In genomic region chr6:12158686-12159415, GRCh38 we compare ENCODE assay signal across 24 cellular contexts.
A peak's percentile ranks its signal among the peaks of the same experiment; 100 is the strongest.
DNase-seq lines count a peak whose midpoint lies in the region; ATAC-seq and TF ChIP-seq lines count a peak whose summit lies in the region.
"Had no signal": no experiment of that assay in that cellular context is flagged by ENCODE, and none has a peak within 500 bp of the region (broad histone marks: within the 10 kb centered on the region; RNA-seq: fewer than 3 reads in every experiment).

No MANE protein-coding gene starts in this region.

- peaks cover 32% of the 10 kb centered on the region for H3K36me3 Mint-ChIP-seq in activated naive CD8-positive, alpha-beta T cell treated with anti-CD3 and anti-CD28 coated beads, Interleukin-2, amount 10 ng/mL, durations not matched to agents 7 days and 5 days
- H3K36me3 Mint-ChIP-seq in activated naive CD8-positive, alpha-beta T cell treated with anti-CD3 and anti-CD28 coated beads for 36 hours, result peaks cover 46% of the 10 kb centered on the region
- H3K36me3 Mint-ChIP-seq: natural killer cell had no signal

- H3K27ac ChIP-seq in IMR-90 (ENCODE audit: insufficient read depth, low read length), result no peak overlapping the region
- no peak overlapping the region for H3K27ac ChIP-seq in brain microvascular endothelial cell
- H3K27ac ChIP-seq: esophagus squamous epithelium, HL-60, pancreas, thoracic aorta, VCaP had no signal

- ATAC-seq in activated naive CD8-positive, alpha-beta T cell treated with anti-CD3 and anti-CD28 coated beads, Interleukin-2, amount 10 ng/mL, durations not matched to agents 7 days and 5 days (ENCODE audit: low read depth), result no peak
- no peak for ATAC-seq in IMR-90 (ENCODE audit: low read depth)
- ATAC-seq: activated T-cell treated with anti-CD3 and anti-CD28 coated beads, Interleukin-2, amount 50 U/mL, for 72 hours; natural killer cell; pancreas; stimulated activated naive B cell treated with anti-CD40 and anti-IgM and Interleukin-4, amounts not matched to agents 10 μg/mL and 1 μg/mL and 100 μg/mL, for 72 hours had no signal

- H4K8ac ChIP-seq in IMR-90 (ENCODE audit: low read depth in 2 of 2, low read length in 2 of 2), result no peak overlapping the region

- TF ChIP-seq POLR2A in IMR-90 (IDR thresholded peaks at IDR 0.05; ENCODE audit: low read depth, low read length), result no peak

- peak overlapping the region; percentile 9 for H3K27ac Mint-ChIP-seq in activated naive CD8-positive, alpha-beta T cell treated with anti-CD3 and anti-CD28 coated beads, Interleukin-2, amount 10 ng/mL, durations not matched to agents 7 days and 5 days
- H3K27ac Mint-ChIP-seq in activated naive CD8-positive, alpha-beta T cell treated with anti-CD3 and anti-CD28 coated beads for 36 hours, result no peak overlapping the region
- H3K27ac Mint-ChIP-seq: IgD-negative memory B cell; natural killer cell; stimulated activated naive B cell treated with anti-CD40 and anti-IgM and Interleukin-4, amounts not matched to agents 10 μg/mL and 1 μg/mL and 100 μg/mL, for 72 hours had no signal

- H4K20me1 ChIP-seq in IMR-90 (ENCODE audit: insufficient read depth, low read length), result no peaks in the 10 kb centered on the region

- H3K79me1 ChIP-seq in IMR-90 (ENCODE audit: low read depth in 1 of 2, low read length in 2 of 2), result peaks cover 18 to 28% of the 10 kb centered on the region in 2 experiments; a peak in 3 of 4 replicates

- no TSS peak for BruUV-seq in IMR-90 (replicated peaks; lab: Mats Ljungman, UMichigan)

- intact Hi-C loops in IMR-90 (cut with micrococcal nuclease), result no loop called here

- H4K91ac ChIP-seq in IMR-90 (ENCODE audit: insufficient read depth, low read depth, low read length), result no peak overlapping the region

- no peak overlapping the region for H2BK120ac ChIP-seq in IMR-90 (ENCODE audit: low read depth, low read length)

- no peaks in the 10 kb centered on the region for H3K9me3 ChIP-seq in IMR-90 (ENCODE audit: control insufficient read depth, insufficient read depth, low read length)
- H3K9me3 ChIP-seq: esophagus squamous epithelium, pancreas, thoracic aorta had no signal

- no peaks in the 10 kb centered on the region for H3K27me3 Mint-ChIP-seq in activated naive CD8-positive, alpha-beta T cell treated with anti-CD3 and anti-CD28 coated beads, Interleukin-2, amount 10 ng/mL, durations not matched to agents 7 days and 5 days
- no peaks in the 10 kb centered on the region for H3K27me3 Mint-ChIP-seq in activated naive CD8-positive, alpha-beta T cell treated with anti-CD3 and anti-CD28 coated beads for 36 hours
- H3K27me3 Mint-ChIP-seq: IgD-negative memory B cell; stimulated activated naive B cell treated with anti-CD40 and anti-IgM and Interleukin-4, amounts not matched to agents 10 μg/mL and 1 μg/mL and 100 μg/mL, for 72 hours had no signal

- H3K27me3 ChIP-seq in IMR-90 (ENCODE audit: control insufficient read depth, insufficient read depth, low read length) (no peaks in the 10 kb centered on the region), brain microvascular endothelial cell (replicated peaks) (no peaks in the 10 kb centered on the region)
- H3K27me3 ChIP-seq: esophagus squamous epithelium, pancreas had no signal

- TF ChIP-seq CTCF in IMR-90 (conservative IDR thresholded peaks at IDR 0.05; ENCODE audit: low read depth, low read length) (no peak), brain microvascular endothelial cell (IDR thresholded peaks at IDR 0.05; ENCODE audit: low read depth, low read length, missing control alignments) (peak; percentile 41), retinal pigment epithelial cell (conservative IDR thresholded peaks at IDR 0.05; ENCODE audit: low read depth, low read length) (peak; percentile 15)

- DNase-seq in activated naive CD8-positive, alpha-beta T cell treated with anti-CD3 and anti-CD28 coated beads, Interleukin-2, amount 10 ng/mL, durations not matched to agents 7 days and 5 days, result no peak
- no peak for DNase-seq in activated naive CD8-positive, alpha-beta T cell treated with anti-CD3 and anti-CD28 coated beads for 36 hours
- no peak for DNase-seq in IMR-90
- no peak for DNase-seq in brain microvascular endothelial cell
- DNase-seq in retinal pigment epithelial cell (ENCODE audit: low read depth), result no peak
- no peak for DNase-seq in DMS153 (lab: John Stamatoyannopoulos, UW)
- no peak for DNase-seq in G401 (ENCODE audit: low spot score)
- DNase-seq in AG08395 (ENCODE audit: low spot score), result no peak
- DNase-seq: ACHN; activated naive CD4-positive, alpha-beta T cell treated with anti-CD3 and anti-CD28 coated beads, Interleukin-2, amount 50 U/mL, for 16 hours; activated T-cell treated with anti-CD3 and anti-CD28 coated beads, Interleukin-2, amount 50 U/mL, for 72 hours; cerebellar nuclear complex; DMS 273 treated with DMSO at 0.1 percent for 48 hours; esophagus squamous epithelium; natural killer cell; NCI-H1694; NCI-H82; pancreas; SIG-M5; stimulated activated naive B cell treated with anti-CD40 and anti-IgM and Interleukin-4, amounts not matched to agents 10 μg/mL and 1 μg/mL and 100 μg/mL, for 72 hours had no signal

- no peak overlapping the region for H3K56ac ChIP-seq in IMR-90 (ENCODE audit: extremely low read depth, insufficient read depth, low read length)

- no peak overlapping the region for H3K4me2 ChIP-seq in IMR-90 (ENCODE audit: low read depth, low read length)

- peaks cover 15% of the 10 kb centered on the region for H3K9me1 ChIP-seq in IMR-90 (ENCODE audit: insufficient read depth, low read length)

- POLR2A ChIA-PET in activated naive CD8-positive, alpha-beta T cell treated with anti-CD3 and anti-CD28 coated beads, Interleukin-2, amount 10 ng/mL, durations not matched to agents 7 days and 5 days (lab: Charles Lee), result no interaction called here
- POLR2A ChIA-PET in IMR-90 (lab: Charles Lee; ENCODE audit: unreplicated experiment), result interaction anchor here (0.6 kb wide), 1 partner anchor 87 kb away, joined by 3 read pairs; no protein-coding TSS in a partner anchor

- H2BK15ac ChIP-seq in IMR-90 (ENCODE audit: low read depth, low read length), result no peak overlapping the region

- CTCF ChIA-PET in IMR-90 (lab: Yijun Ruan, JAX), result no interaction called here

- H3K4me1 ChIP-seq in IMR-90 (ENCODE audit: control insufficient read depth, insufficient read depth, low read length), result peaks cover 3% of the 10 kb centered on the region
- H3K4me1 ChIP-seq: esophagus squamous epithelium, pancreas had no signal

- H2AFZ ChIP-seq in IMR-90 (replicated peaks; ENCODE audit: low read length, poor library complexity), result no peak overlapping the region

- no peak overlapping the region for H2AK9ac ChIP-seq in IMR-90 (replicated peaks; ENCODE audit: low read depth, low read length, poor library complexity)

- H3K36me3 ChIP-seq in IMR-90 (ENCODE audit: control insufficient read depth, insufficient read depth, low read length) (peaks cover 16% of the 10 kb centered on the region), brain microvascular endothelial cell (replicated peaks) (peaks cover 9% of the 10 kb centered on the region)

- no peak overlapping the region for H2BK20ac ChIP-seq in IMR-90 (ENCODE audit: low read depth, low read length)

- no peaks in the 10 kb centered on the region for H3K9me3 Mint-ChIP-seq in activated naive CD8-positive, alpha-beta T cell treated with anti-CD3 and anti-CD28 coated beads, Interleukin-2, amount 10 ng/mL, durations not matched to agents 7 days and 5 days
- no peaks in the 10 kb centered on the region for H3K9me3 Mint-ChIP-seq in activated naive CD8-positive, alpha-beta T cell treated with anti-CD3 and anti-CD28 coated beads for 36 hours
- H3K9me3 Mint-ChIP-seq: activated T-cell treated with anti-CD3 and anti-CD28 coated beads, Interleukin-2, amount 50 U/mL, for 72 hours; natural killer cell had no signal

- H3K4me1 Mint-ChIP-seq in activated naive CD8-positive, alpha-beta T cell treated with anti-CD3 and anti-CD28 coated beads, Interleukin-2, amount 10 ng/mL, durations not matched to agents 7 days and 5 days, result peaks cover 30% of the 10 kb centered on the region
- H3K4me1 Mint-ChIP-seq in activated naive CD8-positive, alpha-beta T cell treated with anti-CD3 and anti-CD28 coated beads for 36 hours, result peaks cover 26% of the 10 kb centered on the region

- in situ Hi-C loops in IMR-90 (cut with MboI; ENCODE audit: low sequenced_read_pairs), result no loop called here
- in situ Hi-C loops in brain microvascular endothelial cell (cut with HindIII; ENCODE audit: low pct_ligation_motif_present, low sequenced_read_pairs), result no loop called here
- in situ Hi-C loops in G401 (cut with HindIII; ENCODE audit: low sequenced_read_pairs), result no loop called here

- H3K4ac ChIP-seq in IMR-90 (ENCODE audit: low read depth, low read length), result no peak overlapping the region

- no peak overlapping the region for H4K5ac ChIP-seq in IMR-90 (ENCODE audit: low read depth, low read length)

- H3K4me3 Mint-ChIP-seq in activated naive CD8-positive, alpha-beta T cell treated with anti-CD3 and anti-CD28 coated beads, Interleukin-2, amount 10 ng/mL, durations not matched to agents 7 days and 5 days, result no peak overlapping the region
- no peak overlapping the region for H3K4me3 Mint-ChIP-seq in activated naive CD8-positive, alpha-beta T cell treated with anti-CD3 and anti-CD28 coated beads for 36 hours
- H3K4me3 Mint-ChIP-seq: activated T-cell treated with anti-CD3 and anti-CD28 coated beads, Interleukin-2, amount 50 U/mL, for 72 hours; IgD-negative memory B cell; natural killer cell; stimulated activated naive B cell treated with anti-CD40 and anti-IgM and Interleukin-4, amounts not matched to agents 10 μg/mL and 1 μg/mL and 100 μg/mL, for 72 hours had no signal

- no peak overlapping the region for H2BK5ac ChIP-seq in IMR-90 (ENCODE audit: low read depth, low read length, poor library complexity, severe bottlenecking)

- H3K9ac ChIP-seq in IMR-90 (ENCODE audit: low read depth, low read length), result no peak overlapping the region

- H3K18ac ChIP-seq in IMR-90 (ENCODE audit: low read depth, low read length), result no peak overlapping the region

- no CpG with 5 or more reads among the region's 16 CpGs for WGBS in IMR-90 (ENCODE audit: extremely low coverage in 2 of 2, insufficient read length in 1 of 2), 2 experiments

- TF ChIP-seq RAD21 in IMR-90 (IDR thresholded peaks at IDR 0.05; ENCODE audit: low read length), result no peak

- no peak overlapping the region for H3K4me3 ChIP-seq in IMR-90 (ENCODE audit: insufficient read depth, low read depth, low read length)
- no peak overlapping the region for H3K4me3 ChIP-seq in brain microvascular endothelial cell (ENCODE audit: low read depth, low read length)
- no peak overlapping the region for H3K4me3 ChIP-seq in retinal pigment epithelial cell (ENCODE audit: low read length)
- H3K4me3 ChIP-seq: esophagus squamous epithelium, pancreas, thoracic aorta had no signal

- H2AK5ac ChIP-seq in IMR-90 (ENCODE audit: low read depth, low read length), result 0 out of 2 replicates have a peak overlapping the region, but pooled peaks have one; percentile 31

- H3K14ac ChIP-seq in IMR-90 (replicated peaks; ENCODE audit: low read depth, low read length), result no peak overlapping the region

- H3K23ac ChIP-seq in IMR-90 (ENCODE audit: low read depth, low read length), result no peak overlapping the region

- dilution Hi-C loops in IMR-90 (cut with HindIII; ENCODE audit: low sequenced_read_pairs, unreplicated experiment), result no loop called here

TF ChIP-seq in IMR-90, 13 proteins besides CTCF, POLR2A, EP300 and RAD21:
- TF ChIP-seq BHLHE40 (IDR thresholded peaks at IDR 0.05; ENCODE audit: low read depth, low read length), result no peak
